In the genomic region with DNA sequence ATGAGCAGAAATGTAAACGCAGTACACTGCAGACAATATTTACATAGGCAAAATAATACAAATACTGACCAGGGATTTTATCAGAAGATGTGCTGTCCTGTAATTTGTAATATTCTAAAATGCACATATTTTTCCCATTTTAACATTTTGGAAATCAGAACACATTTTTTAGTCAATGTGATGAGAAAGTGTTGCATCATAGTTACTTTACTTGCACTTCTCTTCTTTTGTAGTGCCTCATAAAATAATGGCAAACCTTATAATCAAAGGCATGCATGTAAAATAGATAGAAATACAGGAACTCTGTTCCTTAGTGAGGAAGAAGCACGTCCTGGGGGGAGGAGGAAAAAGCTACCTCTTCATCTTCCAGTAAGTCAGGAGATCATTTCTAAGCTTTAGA, we compare ENCODE assay signal across 17 cellular contexts. TPM values are rescaled to one million over a fixed set of nuclear protein-coding genes. Genes with fewer than 3 reads are reported as not detected.
DNase-seq lines count a peak whose midpoint lies in the region; ATAC-seq, FAIRE-seq and TF ChIP-seq lines count a peak whose summit lies in the region.
"Had no signal": no experiment of that assay in that cellular context is flagged by ENCODE, and none has a peak within 500 bp of the region (broad histone marks: within the 10 kb centered on the region; RNA-seq: fewer than 3 reads in every experiment).

No MANE protein-coding gene starts in this region.

- H3K4me3 ChIP-seq in CD4-positive, CD25-positive, alpha-beta regulatory T cell (ENCODE audit: low read depth, low read length): no peak overlapping the region
- H3K4me3 ChIP-seq in IMR-90 (ENCODE audit: insufficient read depth, low read depth, low read length) (no peak overlapping the region), OCI-LY1 (ENCODE audit: low read depth, low read length, poor library complexity, severe bottlenecking) (no peak overlapping the region)

- no peak overlapping the region for H3K18ac ChIP-seq in IMR-90 (ENCODE audit: low read depth, low read length)

- in situ Hi-C loops in IMR-90 (cut with MboI; ENCODE audit: low sequenced_read_pairs): no loop called here

- no peak for TF ChIP-seq POLR2A in IMR-90 (IDR thresholded peaks at IDR 0.05; ENCODE audit: low read depth, low read length)

- no peaks in the 10 kb centered on the region for H4K20me1 ChIP-seq in IMR-90 (ENCODE audit: insufficient read depth, low read length)
- no peaks in the 10 kb centered on the region for H4K20me1 ChIP-seq in OCI-LY1 (ENCODE audit: insufficient read depth, low read length)

- BruUV-seq in IMR-90 (replicated peaks; lab: Mats Ljungman, UMichigan): no TSS peak

- intact Hi-C loops in IMR-90 (cut with micrococcal nuclease): no loop called here

- CTCF ChIA-PET in IMR-90 (lab: Yijun Ruan, JAX): no interaction called here

- no peak overlapping the region for H4K5ac ChIP-seq in IMR-90 (ENCODE audit: low read depth, low read length)

- no peaks in the 10 kb centered on the region for H3K79me2 ChIP-seq in OCI-LY1 (ENCODE audit: insufficient read depth, low read length)

- H2BK5ac ChIP-seq in IMR-90 (ENCODE audit: low read depth, low read length, poor library complexity, severe bottlenecking): no peak overlapping the region

- peaks cover 48% of the 10 kb centered on the region for H3K36me3 ChIP-seq in CD4-positive, CD25-positive, alpha-beta regulatory T cell (ENCODE audit: control insufficient read depth, insufficient read depth, low read length)
- H3K36me3 ChIP-seq in IMR-90 (ENCODE audit: control insufficient read depth, insufficient read depth, low read length) (no peaks in the 10 kb centered on the region), OCI-LY1 (ENCODE audit: insufficient read depth, low read length) (peaks cover 33% of the 10 kb centered on the region)

- H3K4me1 ChIP-seq in CD4-positive, CD25-positive, alpha-beta regulatory T cell (ENCODE audit: control insufficient read depth, insufficient read depth, low read length, poor library complexity, severe bottlenecking): no peaks in the 10 kb centered on the region
- H3K4me1 ChIP-seq in IMR-90 (ENCODE audit: control insufficient read depth, insufficient read depth, low read length) (no peaks in the 10 kb centered on the region), OCI-LY1 (ENCODE audit: insufficient read depth, low read length, severe bottlenecking) (peaks cover 42% of the 10 kb centered on the region)

- ATAC-seq in CD4-positive, CD25-positive, alpha-beta regulatory T cell (ENCODE audit: low read depth in 2 of 2): no peak
- ATAC-seq in IMR-90 (ENCODE audit: low read depth) (no peak), GM21447 (IDR thresholded peaks at IDR 0.05; ENCODE audit: unreplicated experiment) (no peak)

- H2AFZ ChIP-seq in IMR-90 (replicated peaks; ENCODE audit: low read length, poor library complexity) (no peak overlapping the region), OCI-LY1 (ENCODE audit: low read length) (no peak overlapping the region)

- no peaks in the 10 kb centered on the region for H3K79me1 ChIP-seq in IMR-90 (ENCODE audit: low read depth in 1 of 2, low read length in 2 of 2)

- H3K27me3 Mint-ChIP-seq in CD4-positive, CD25-positive, alpha-beta regulatory T cell: no peaks in the 10 kb centered on the region
- H3K27me3 Mint-ChIP-seq: B cell; CD8-positive, alpha-beta memory T cell had no signal

- H3K9me2 ChIP-seq in OCI-LY1 (ENCODE audit: low read depth, low read length): no peaks in the 10 kb centered on the region

- no peaks in the 10 kb centered on the region for H3K9me1 ChIP-seq in IMR-90 (ENCODE audit: insufficient read depth, low read length)

- H3F3A ChIP-seq in OCI-LY1 (ENCODE audit: insufficient read depth, low read length): no peaks in the 10 kb centered on the region

- H2BK20ac ChIP-seq in IMR-90 (ENCODE audit: low read depth, low read length): no peak overlapping the region

- H3K36me3 Mint-ChIP-seq in CD4-positive, CD25-positive, alpha-beta regulatory T cell: peaks cover 47% of the 10 kb centered on the region
- H3K36me3 Mint-ChIP-seq: CD14-positive monocyte had no signal

- H3K4ac ChIP-seq in IMR-90 (ENCODE audit: low read depth, low read length): no peak overlapping the region

- POLR2A ChIA-PET in IMR-90 (lab: Charles Lee; ENCODE audit: unreplicated experiment): no interaction called here

- no peak overlapping the region for H4K8ac ChIP-seq in IMR-90 (ENCODE audit: low read depth in 2 of 2, low read length in 2 of 2)

- H3K4me1 Mint-ChIP-seq in CD4-positive, CD25-positive, alpha-beta regulatory T cell: peaks cover 0 to 33% (median 19%) of the 10 kb centered on the region in 4 donors

- no peak for TF ChIP-seq RAD21 in IMR-90 (IDR thresholded peaks at IDR 0.05; ENCODE audit: low read length)

- H3K9me3 ChIP-seq in CD4-positive, CD25-positive, alpha-beta regulatory T cell (ENCODE audit: control insufficient read depth in 2 of 2, low read length in 2 of 2): peaks cover 4 to 7% of the 10 kb centered on the region in 2 experiments
- peaks cover 8% of the 10 kb centered on the region for H3K9me3 ChIP-seq in IMR-90 (ENCODE audit: control insufficient read depth, insufficient read depth, low read length)
- peaks cover 9% of the 10 kb centered on the region; the same call in 1 of the 2 replicates for H3K9me3 ChIP-seq in OCI-LY1 (ENCODE audit: low read length)

- no peaks in the 10 kb centered on the region for H3K27me3 ChIP-seq in CD4-positive, CD25-positive, alpha-beta regulatory T cell (ENCODE audit: control insufficient read depth, insufficient read depth, low read length)
- no peaks in the 10 kb centered on the region for H3K27me3 ChIP-seq in IMR-90 (ENCODE audit: control insufficient read depth, insufficient read depth, low read length)
- H3K27me3 ChIP-seq in OCI-LY1 (ENCODE audit: insufficient read depth, low read length): no peaks in the 10 kb centered on the region

- H4K91ac ChIP-seq in IMR-90 (ENCODE audit: insufficient read depth, low read depth, low read length): no peak overlapping the region

- H3K27ac ChIP-seq in CD4-positive, CD25-positive, alpha-beta regulatory T cell (ENCODE audit: insufficient read depth, low read length, poor library complexity, severe bottlenecking): no peak overlapping the region
- H3K27ac ChIP-seq in IMR-90 (ENCODE audit: insufficient read depth, low read length): no peak overlapping the region
- peak overlapping the region; percentile 71 for H3K27ac ChIP-seq in OCI-LY1 (ENCODE audit: low read depth, low read length, poor library complexity, severe bottlenecking)

- H2AK5ac ChIP-seq in IMR-90 (ENCODE audit: low read depth, low read length): no peak overlapping the region

- peaks cover 0 to 10% (median 2%) of the 10 kb centered on the region in 7 donors for H3K9me3 Mint-ChIP-seq in CD4-positive, CD25-positive, alpha-beta regulatory T cell

- dilution Hi-C loops in IMR-90 (cut with HindIII; ENCODE audit: low sequenced_read_pairs, unreplicated experiment): no loop called here

- no peak overlapping the region for H2BK15ac ChIP-seq in IMR-90 (ENCODE audit: low read depth, low read length)

- H2BK120ac ChIP-seq in IMR-90 (ENCODE audit: low read depth, low read length): no peak overlapping the region

- TF ChIP-seq CTCF in IMR-90 (conservative IDR thresholded peaks at IDR 0.05; ENCODE audit: low read depth, low read length) (no peak), OCI-LY1 (IDR thresholded peaks at IDR 0.05; ENCODE audit: low read length) (no peak)

- H3K14ac ChIP-seq in IMR-90 (replicated peaks; ENCODE audit: low read depth, low read length): no peak overlapping the region

- no peak overlapping the region for H3K56ac ChIP-seq in IMR-90 (ENCODE audit: extremely low read depth, insufficient read depth, low read length)

- no peak overlapping the region for H2AK9ac ChIP-seq in IMR-90 (replicated peaks; ENCODE audit: low read depth, low read length, poor library complexity)

- H3K9ac ChIP-seq in IMR-90 (ENCODE audit: low read depth, low read length) (no peak overlapping the region), OCI-LY1 (ENCODE audit: low read length) (no peak overlapping the region)

- H3K4me2 ChIP-seq in IMR-90 (ENCODE audit: low read depth, low read length): no peak overlapping the region
- no peak overlapping the region for H3K4me2 ChIP-seq in OCI-LY1 (ENCODE audit: low read length)

- no peak overlapping the region for H3K23ac ChIP-seq in IMR-90 (ENCODE audit: low read depth, low read length)

- peak overlapping the region in 2 of 3 donors; percentile 8 to 83 for H3K27ac Mint-ChIP-seq in CD4-positive, CD25-positive, alpha-beta regulatory T cell
- H3K27ac Mint-ChIP-seq: B cell; CD14-positive monocyte; CD8-positive, alpha-beta memory T cell had no signal

- FAIRE-seq in islet of Langerhans (lab: Jason Lieb, UNC): peak; percentile 33
- FAIRE-seq: A204.1, G401.6, GM12891 had no signal

- no CpG with 5 or more reads among the region's 2 CpGs for WGBS in IMR-90 (ENCODE audit: extremely low coverage in 2 of 2, insufficient read length in 1 of 2), 2 experiments

- no peak for DNase-seq in CD4-positive, CD25-positive, alpha-beta regulatory T cell
- DNase-seq in IMR-90: no peak
- no peak for DNase-seq in DMS153 treated with DMSO at 0.1 percent for 48 hours (lab: John Stamatoyannopoulos, UW; ENCODE audit: unreplicated experiment)
- DNase-seq in RKO (ENCODE audit: low spot score): no peak
- DNase-seq in HuH-7.5 (ENCODE audit: low spot score): no peak
- DNase-seq: CD8-positive, alpha-beta memory T cell; EL; H7; KBM-7 had no signal

- no peak overlapping the region for H3K4me3 Mint-ChIP-seq in CD4-positive, CD25-positive, alpha-beta regulatory T cell
- H3K4me3 Mint-ChIP-seq: B cell; CD14-positive monocyte; CD8-positive, alpha-beta memory T cell had no signal

TF ChIP-seq in IMR-90, 13 proteins besides CTCF, POLR2A, EP300 and RAD21 (continues in another document):
- TF ChIP-seq MXI1 (IDR thresholded peaks at IDR 0.05; ENCODE audit: borderline replicate concordance, low read depth, low read length) (no peak), CEBPB (IDR thresholded peaks at IDR 0.05; ENCODE audit: low read depth, low read length) (peak; percentile 81), RFX5 (IDR thresholded peaks at IDR 0.05; ENCODE audit: low read depth, low read length) (no peak), FOS (IDR thresholded peaks at IDR 0.05; ENCODE audit: low read depth, low read length) (no peak), RCOR1 (IDR thresholded peaks at IDR 0.05; ENCODE audit: insufficient replicate concordance, low read length) (no peak)
- TF ChIP-seq, protein P1, sequence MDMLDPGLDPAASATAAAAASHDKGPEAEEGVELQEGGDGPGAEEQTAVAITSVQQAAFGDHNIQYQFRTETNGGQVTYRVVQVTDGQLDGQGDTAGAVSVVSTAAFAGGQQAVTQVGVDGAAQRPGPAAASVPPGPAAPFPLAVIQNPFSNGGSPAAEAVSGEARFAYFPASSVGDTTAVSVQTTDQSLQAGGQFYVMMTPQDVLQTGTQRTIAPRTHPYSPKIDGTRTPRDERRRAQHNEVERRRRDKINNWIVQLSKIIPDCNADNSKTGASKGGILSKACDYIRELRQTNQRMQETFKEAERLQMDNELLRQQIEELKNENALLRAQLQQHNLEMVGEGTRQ (IDR thresholded peaks at IDR 0.05; ENCODE audit: low read depth, low read length): no peak

RNA-seq across cellular contexts. Expression of a gene that starts 46.2 kb away (rescaled TPM):
- 29.2 TPM for total RNA-seq in CD4-positive, CD25-positive, alpha-beta regulatory T cell
- 1 to 10 TPM; 5.1 to 6.9 (median 6.2) TPM for polyA plus RNA-seq in CD4-positive, CD25-positive, alpha-beta regulatory T cell
- total RNA-seq in IMR-90 (2012; rRNA removed): 16.8 and 35.8 TPM in 2 replicates
- 6.5 and 6.9 TPM in 2 replicates for polyA plus RNA-seq in IMR-90 (2012; rRNA removed)
- polyA plus RNA-seq in IMR-90 (2012; cell fraction: cytosol; rRNA removed): 1.2 and 1.5 TPM in 2 replicates
- polyA plus RNA-seq in IMR-90 (2012; cell fraction: nucleus; rRNA removed; ENCODE audit: low replicate concordance): 0.91 and 5.9 TPM in 2 replicates
